Comparison of ENCODE assay signal across 8 cellular contexts in the genomic region with DNA sequence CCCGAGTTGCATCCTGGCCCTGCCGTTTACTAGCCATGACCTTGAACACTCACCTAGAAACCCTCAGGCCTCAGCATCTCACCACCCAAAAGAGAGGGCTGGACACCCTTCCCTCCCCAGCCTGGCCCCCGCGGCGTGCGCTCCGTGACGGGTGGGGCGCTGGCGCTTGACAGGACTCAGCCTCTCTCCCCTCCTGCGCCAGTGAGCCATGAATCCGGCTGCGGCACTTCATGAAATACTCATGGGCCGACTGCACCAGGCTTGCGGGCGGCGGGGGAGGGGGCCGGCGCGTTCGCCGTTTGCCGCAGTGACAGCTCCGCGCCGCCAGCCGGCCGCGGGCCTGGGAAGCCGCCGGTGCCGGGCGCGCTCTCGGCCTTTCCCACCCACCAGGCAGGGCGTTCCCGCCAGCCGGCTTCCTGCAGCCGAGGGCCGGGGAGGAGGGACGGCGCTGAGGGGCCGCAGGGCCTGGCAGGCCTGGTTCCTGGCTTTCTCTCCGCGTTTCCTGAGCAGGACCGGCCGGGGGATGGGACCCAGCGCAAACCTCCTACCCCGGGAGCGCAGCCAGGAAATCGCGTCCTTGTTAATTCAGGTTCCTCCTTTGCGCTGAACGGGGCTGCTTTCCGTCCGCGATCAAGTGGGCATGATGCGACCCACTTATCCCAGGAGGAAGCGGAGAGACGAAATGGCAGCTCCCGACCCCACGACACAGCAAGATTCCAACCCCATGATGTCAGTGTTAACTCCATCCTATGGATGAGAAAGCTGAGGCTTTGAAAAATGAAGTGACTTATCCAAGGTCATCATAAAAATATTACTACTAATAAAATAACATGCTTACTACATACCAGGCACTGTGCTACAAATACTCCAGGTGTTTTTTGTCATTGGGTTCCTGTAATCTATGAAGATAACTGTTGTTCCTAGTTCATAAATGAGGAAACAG. TPM values are rescaled to one million over a fixed set of nuclear protein-coding genes. Genes with fewer than 3 reads are reported as not detected.
A peak's percentile ranks its signal among the peaks of the same experiment; 100 is the strongest.
DNase-seq lines count a peak whose midpoint lies in the region; ATAC-seq lines count a peak whose summit lies in the region.

No MANE protein-coding gene starts in this region.

- DNase-seq in DMS79 treated with DMSO at 0.1 percent for 48 hours (lab: John Stamatoyannopoulos, UW) (peak; percentile 83), NCI-H1092 treated with DMSO at 0.1 percent for 48 hours (lab: John Stamatoyannopoulos, UW) (peak; percentile 76), cerebellum (ENCODE audit: low spot score) (peak; percentile 64), kidney tubule cell (ENCODE audit: low spot score) (peak; percentile 89)
- peak; percentile 26 for DNase-seq in activated CD4-positive, alpha-beta T cell treated with anti-CD3 and anti-CD28 coated beads for 1 hour
- peak; percentile 15 to 35 for DNase-seq in stimulated activated CD4-positive, alpha-beta T cell treated with anti-CD3 and anti-CD28 coated beads, Interleukin-15, amount 100 ng/mL, for 1 hour (ENCODE audit: low read depth in 1 of 2, low spot score in 1 of 2)

- peak; percentile 68 for ATAC-seq in GM21786 (IDR thresholded peaks at IDR 0.05; ENCODE audit: unreplicated experiment)
- no peak for ATAC-seq in GM18519 (IDR thresholded peaks at IDR 0.05; ENCODE audit: low FRiP score, unreplicated experiment)

RNA-seq across cellular contexts. Expression of gene LUZP1, which starts 9.1 kb away (rescaled TPM):
- total RNA-seq in cerebellum = 13.0 TPM

RNA-seq across cellular contexts. Expression of gene HTR1D, which starts 39.6 kb away (rescaled TPM):
- not detected for total RNA-seq in cerebellum

Comparison
In these comparisons a context has a peak if more than half of its experiments do, and no peak if none do; other contexts are left out.
1. DNase-seq: peak in every context shown above with its lines; median percentile 89 in kidney tubule cell; 83 in DMS79 treated with DMSO at 0.1 percent for 48 hours; 76 in NCI-H1092 treated with DMSO at 0.1 percent for 48 hours; 64 in cerebellum; 26 in activated CD4-positive, alpha-beta T cell treated with anti-CD3 and anti-CD28 coated beads for 1 hour; 25 in stimulated activated CD4-positive, alpha-beta T cell treated with anti-CD3 and anti-CD28 coated beads, Interleukin-15, amount 100 ng/mL, for 1 hour.